In the genomic region with DNA sequence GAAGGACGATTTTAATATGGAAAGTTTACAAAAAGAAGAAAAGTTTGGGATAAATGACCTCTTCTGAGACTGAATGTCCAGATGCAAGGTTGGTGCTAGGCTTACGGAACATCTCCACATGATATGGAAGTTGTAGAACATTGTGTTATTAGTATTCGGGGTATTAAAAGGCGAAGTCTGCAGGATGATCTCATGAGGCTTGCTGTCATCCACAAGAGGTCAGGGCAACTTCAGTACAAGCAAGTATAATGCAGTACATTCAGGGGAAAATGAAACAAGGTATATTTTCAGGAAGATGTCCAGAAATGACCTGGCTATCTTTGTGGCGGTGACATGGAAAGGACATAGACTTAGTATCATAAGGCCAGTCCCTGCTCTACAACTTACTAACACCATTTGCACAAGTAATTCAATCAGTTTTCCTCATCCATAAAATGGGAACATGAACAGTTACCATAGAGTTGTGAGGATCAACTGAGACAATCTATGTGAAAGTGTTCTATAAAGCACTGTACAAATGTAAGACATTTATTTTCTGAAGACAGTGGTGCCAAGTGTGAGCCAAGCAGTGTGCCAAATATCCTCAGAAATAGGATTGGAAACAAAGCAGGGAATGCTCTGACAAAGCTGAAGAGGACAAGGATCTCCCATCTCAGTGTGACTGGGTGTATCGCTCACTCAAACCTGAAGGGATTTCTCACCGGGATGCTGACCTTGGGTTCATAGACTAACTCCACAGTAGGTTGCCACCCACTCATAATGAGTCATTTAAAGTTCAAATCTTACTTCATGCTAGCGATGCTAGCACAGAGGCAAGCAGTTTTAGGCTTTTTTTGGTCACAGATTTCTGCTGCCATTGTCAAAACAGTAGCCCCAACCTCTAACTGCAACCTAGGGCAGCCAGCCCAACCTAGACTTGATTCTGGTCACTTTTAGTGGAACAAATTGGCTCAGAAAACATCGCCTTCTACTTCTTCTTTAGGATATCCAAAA, we compare ENCODE assay signal across 9 cellular contexts.
DNase-seq lines count a peak whose midpoint lies in the region; ATAC-seq and TF ChIP-seq lines count a peak whose summit lies in the region.
"Had no signal": no experiment of that assay in that cellular context is flagged by ENCODE, and none has a peak within 500 bp of the region (broad histone marks: within the 10 kb centered on the region; RNA-seq: fewer than 3 reads in every experiment).

No MANE protein-coding gene starts in this region.

- peak overlapping the region; percentile 61 for H3K27ac ChIP-seq in brain microvascular endothelial cell
- H3K27ac ChIP-seq: C4-2B had no signal

- H3K4me3 ChIP-seq in brain microvascular endothelial cell (ENCODE audit: low read depth, low read length): no peak overlapping the region

- H3K27me3 Mint-ChIP-seq in activated CD8-positive, alpha-beta T cell treated with anti-CD3 and anti-CD28 coated beads for 36 hours: no peaks in the 10 kb centered on the region
- H3K27me3 Mint-ChIP-seq in activated CD8-positive, alpha-beta T cell treated with anti-CD3 and anti-CD28 coated beads, Interleukin-2, amount 10 ng/mL, durations not matched to agents 7 days and 5 days (ENCODE audit: low read depth): no peaks in the 10 kb centered on the region

- peak; percentile 59 for DNase-seq in activated CD8-positive, alpha-beta T cell treated with anti-CD3 and anti-CD28 coated beads for 36 hours
- DNase-seq in activated CD8-positive, alpha-beta T cell treated with anti-CD3 and anti-CD28 coated beads, Interleukin-2, amount 10 ng/mL, durations not matched to agents 7 days and 5 days: no peak
- DNase-seq in brain microvascular endothelial cell: peak; percentile 84
- DNase-seq in omental fat pad (ENCODE audit: low spot score): no peak
- no peak for DNase-seq in AML-193 (lab: John Stamatoyannopoulos, UW)
- no peak for DNase-seq in NCI-H82 treated with DMSO at 0.1 percent for 48 hours (lab: John Stamatoyannopoulos, UW; ENCODE audit: unreplicated experiment)
- no peak for DNase-seq in anterior cingulate cortex (lab: John Stamatoyannopoulos, UW)

- H3K36me3 Mint-ChIP-seq in activated CD8-positive, alpha-beta T cell treated with anti-CD3 and anti-CD28 coated beads for 36 hours (ENCODE audit: low read depth): no peaks in the 10 kb centered on the region
- H3K36me3 Mint-ChIP-seq in activated CD8-positive, alpha-beta T cell treated with anti-CD3 and anti-CD28 coated beads, Interleukin-2, amount 10 ng/mL, durations not matched to agents 7 days and 5 days (ENCODE audit: low read depth): no peaks in the 10 kb centered on the region

- H3K27ac Mint-ChIP-seq in activated CD8-positive, alpha-beta T cell treated with anti-CD3 and anti-CD28 coated beads for 36 hours: peak overlapping the region; percentile 78
- no peak overlapping the region for H3K27ac Mint-ChIP-seq in activated CD8-positive, alpha-beta T cell treated with anti-CD3 and anti-CD28 coated beads, Interleukin-2, amount 10 ng/mL, durations not matched to agents 7 days and 5 days

- in situ Hi-C loops in brain microvascular endothelial cell (cut with HindIII; ENCODE audit: low pct_ligation_motif_present, low sequenced_read_pairs): no loop called here

- H3K27me3 ChIP-seq in brain microvascular endothelial cell (replicated peaks): no peaks in the 10 kb centered on the region

- no peak for TF ChIP-seq CTCF in activated CD8-positive, alpha-beta T cell treated with anti-CD3 and anti-CD28 coated beads for 36 hours (IDR thresholded peaks at IDR 0.05)
- TF ChIP-seq CTCF in brain microvascular endothelial cell (IDR thresholded peaks at IDR 0.05; ENCODE audit: low read depth, low read length, missing control alignments) (peak; percentile 43), omental fat pad (IDR thresholded peaks at IDR 0.05) (no peak)

- peak; percentile 88 for ATAC-seq in activated CD8-positive, alpha-beta T cell treated with anti-CD3 and anti-CD28 coated beads for 36 hours
- ATAC-seq in activated CD8-positive, alpha-beta T cell treated with anti-CD3 and anti-CD28 coated beads, Interleukin-2, amount 10 ng/mL, durations not matched to agents 7 days and 5 days: no peak
- ATAC-seq in HG03442 (IDR thresholded peaks at IDR 0.05; ENCODE audit: unreplicated experiment) (peak; percentile 94), omental fat pad (ENCODE audit: low FRiP score) (peak; percentile 92)

- intact Hi-C loops in activated CD8-positive, alpha-beta T cell treated with anti-CD3 and anti-CD28 coated beads for 36 hours (cut with micrococcal nuclease): no loop called here

- POLR2A ChIA-PET in activated CD8-positive, alpha-beta T cell treated with anti-CD3 and anti-CD28 coated beads for 36 hours (lab: Charles Lee): no interaction called here
- POLR2A ChIA-PET in activated CD8-positive, alpha-beta T cell treated with anti-CD3 and anti-CD28 coated beads, Interleukin-2, amount 10 ng/mL, durations not matched to agents 7 days and 5 days (lab: Charles Lee): no interaction called here

- no peaks in the 10 kb centered on the region for H3K9me3 Mint-ChIP-seq in activated CD8-positive, alpha-beta T cell treated with anti-CD3 and anti-CD28 coated beads for 36 hours
- H3K9me3 Mint-ChIP-seq in activated CD8-positive, alpha-beta T cell treated with anti-CD3 and anti-CD28 coated beads, Interleukin-2, amount 10 ng/mL, durations not matched to agents 7 days and 5 days (ENCODE audit: insufficient read depth): no peaks in the 10 kb centered on the region

- H3K4me1 Mint-ChIP-seq in activated CD8-positive, alpha-beta T cell treated with anti-CD3 and anti-CD28 coated beads for 36 hours (ENCODE audit: low read depth): peaks cover 48% of the 10 kb centered on the region
- H3K4me1 Mint-ChIP-seq in activated CD8-positive, alpha-beta T cell treated with anti-CD3 and anti-CD28 coated beads, Interleukin-2, amount 10 ng/mL, durations not matched to agents 7 days and 5 days (ENCODE audit: low read depth): peaks cover 2% of the 10 kb centered on the region

- CTCF ChIA-PET in activated CD8-positive, alpha-beta T cell treated with anti-CD3 and anti-CD28 coated beads for 36 hours (lab: Charles Lee): interaction anchor here (11.0 kb wide), 1 partner anchor 30 kb away, joined by 175 read pairs; no protein-coding TSS in a partner anchor
- CTCF ChIA-PET in activated CD8-positive, alpha-beta T cell treated with anti-CD3 and anti-CD28 coated beads, Interleukin-2, amount 10 ng/mL, durations not matched to agents 7 days and 5 days (lab: Charles Lee): interaction anchor here (1.0 to 11.6 kb wide), 3 partner anchors 25 to 258 kb away, joined by 3 to 252 read pairs (median 4); no protein-coding TSS in a partner anchor

- no peaks in the 10 kb centered on the region for H3K36me3 ChIP-seq in brain microvascular endothelial cell (replicated peaks)

- peak overlapping the region; percentile 17 for H3K4me3 Mint-ChIP-seq in activated CD8-positive, alpha-beta T cell treated with anti-CD3 and anti-CD28 coated beads for 36 hours
- H3K4me3 Mint-ChIP-seq in activated CD8-positive, alpha-beta T cell treated with anti-CD3 and anti-CD28 coated beads, Interleukin-2, amount 10 ng/mL, durations not matched to agents 7 days and 5 days: no peak overlapping the region

Comparison
In these comparisons a context has a peak if more than half of its experiments do, and no peak if none do; other contexts are left out.
1. DNase-seq: peak in activated CD8-positive, alpha-beta T cell treated with anti-CD3 and anti-CD28 coated beads for 36 hours (single experiment) and brain microvascular endothelial cell (single experiment); none in activated CD8-positive, alpha-beta T cell treated with anti-CD3 and anti-CD28 coated beads, Interleukin-2, amount 10 ng/mL, durations not matched to agents 7 days and 5 days (single experiment), omental fat pad (single experiment), AML-193 (0 of 2), NCI-H82 treated with DMSO at 0.1 percent for 48 hours (single experiment) and anterior cingulate cortex (0 of 58).